ENCODE assay signal across 7 cellular contexts in genomic region chr9:91948423-91949292, GRCh38. TPM values are rescaled to one million over a fixed set of nuclear protein-coding genes. Genes with fewer than 3 reads are reported as not detected.
DNase-seq lines count a peak whose midpoint lies in the region; ATAC-seq, FAIRE-seq and TF ChIP-seq lines count a peak whose summit lies in the region.

No MANE protein-coding gene starts in this region.

- no peaks in the 10 kb centered on the region for H3K9me2 ChIP-seq in GM23338 (ENCODE audit: insufficient read depth)

- peaks cover 44% of the 10 kb centered on the region for H3K79me2 ChIP-seq in GM23338 (replicated peaks; ENCODE audit: insufficient read depth)

- H3K36me3 ChIP-seq in GM23338 (ENCODE audit: insufficient read depth): no peaks in the 10 kb centered on the region
- no peaks in the 10 kb centered on the region for H3K36me3 ChIP-seq in subcutaneous abdominal adipose tissue (ENCODE audit: control insufficient read depth in 5 of 5, insufficient read depth in 5 of 5, low read length in 5 of 5)

- peaks cover 39% of the 10 kb centered on the region for H3K27me3 Mint-ChIP-seq in GM23338 (ENCODE audit: insufficient read depth, low read depth, poor library complexity)

- peaks cover 4 to 7% (median 7%) of the 10 kb centered on the region in 5 donors for H3K9me3 ChIP-seq in subcutaneous abdominal adipose tissue (ENCODE audit: control insufficient read depth in 5 of 5, low read length in 5 of 5)

- no peak for TF ChIP-seq POLR2A in GM12892 (IDR thresholded peaks at IDR 0.05; ENCODE audit: low read depth, low read length)

- DNase-seq in GM23338 (ENCODE audit: low spot score): peak; percentile 88
- DNase-seq in NCI-H748 treated with DMSO at 0.1 percent for 48 hours (lab: John Stamatoyannopoulos, UW): peak; percentile 28
- peak in 1 of 2 donors; percentile 72 for DNase-seq in cardiac fibroblast (ENCODE audit: low read depth in 2 of 2)
- peak; percentile 61 to 62 for DNase-seq in left colon
- no peak for DNase-seq in GM12892 (ENCODE audit: insufficient read length)

- H3K4me2 ChIP-seq in GM23338: peak overlapping the region; percentile 97

- peak overlapping the region; percentile 94 for H3K4me3 ChIP-seq in GM23338
- H3K4me3 ChIP-seq in cardiac fibroblast (replicated peaks in 1 of 2; ENCODE audit: low read depth in 2 of 2, low read length in 2 of 2): peak overlapping the region; percentile 10 to 87
- H3K4me3 ChIP-seq in subcutaneous abdominal adipose tissue (ENCODE audit: low read depth in 1 of 5, low read length in 5 of 5): peak overlapping the region in 4 of 5 donors; percentile 14 to 58 (median 34)

- H3K9me3 Mint-ChIP-seq in GM23338: no peaks in the 10 kb centered on the region; the same call in 2 of the 3 replicates

- no peak overlapping the region for H3K9ac ChIP-seq in subcutaneous abdominal adipose tissue (ENCODE audit: low read length in 5 of 5)

- H3K4me3 Mint-ChIP-seq in GM23338: peak overlapping the region; percentile 85

- peaks cover 57% of the 10 kb centered on the region for H3K27me3 ChIP-seq in GM23338 (ENCODE audit: insufficient read depth)
- peaks cover 14 to 39% (median 19%) of the 10 kb centered on the region in 5 donors for H3K27me3 ChIP-seq in subcutaneous abdominal adipose tissue (ENCODE audit: control insufficient read depth in 5 of 5, insufficient read depth in 4 of 5, low read length in 5 of 5)

- no peaks in the 10 kb centered on the region for H3F3A ChIP-seq in GM23338 (replicated peaks; ENCODE audit: low read depth)

- no peak overlapping the region for H3K27ac ChIP-seq in GM23338 (ENCODE audit: low read depth)
- no peak overlapping the region for H3K27ac ChIP-seq in subcutaneous abdominal adipose tissue (ENCODE audit: low read depth, low read length)

- peak overlapping the region; percentile 90 for H2AFZ ChIP-seq in GM23338

- H3K4me1 Mint-ChIP-seq in GM23338: peaks cover 36% of the 10 kb centered on the region

- no peak for FAIRE-seq in GM12892 (lab: Jason Lieb, UNC)

- TF ChIP-seq CTCF in GM23338 (conservative IDR thresholded peaks at IDR 0.05; ENCODE audit: low read depth in 2 of 2) (0 out of 4 replicates have a peak, but pooled peaks of 1 of the 2 experiments have one; percentile 12), cardiac fibroblast (IDR thresholded peaks at IDR 0.05; ENCODE audit: low read depth, low read length) (no peak)

- H3K4me1 ChIP-seq in GM23338 (ENCODE audit: insufficient read depth) (peaks cover 41% of the 10 kb centered on the region), subcutaneous abdominal adipose tissue (ENCODE audit: control insufficient read depth in 5 of 5, insufficient read depth in 5 of 5, low read length in 5 of 5) (peaks cover 0 to 34% (median 28%) of the 10 kb centered on the region in 5 donors)

- intact Hi-C loops in left colon (cut with DNase I, micrococcal nuclease): loop anchor here in 1 of 2 donors (10.0 kb wide), 1 partner anchor 174 kb away; no protein-coding TSS in a partner anchor

- 0 out of 2 replicates have a peak, but pooled peaks cover 8% of the 10 kb centered on the region for H4K20me1 ChIP-seq in GM23338 (replicated peaks; ENCODE audit: insufficient read depth)

- peak; percentile 74 for ATAC-seq in GM23338
- ATAC-seq in left colon: peak; percentile 70
- no peak for ATAC-seq in HG03025 (IDR thresholded peaks at IDR 0.05; ENCODE audit: low FRiP score, unreplicated experiment)

- H3K36me3 Mint-ChIP-seq in GM23338 (ENCODE audit: low read depth): no peaks in the 10 kb centered on the region

- no peak overlapping the region for H3K27ac Mint-ChIP-seq in GM23338

TF ChIP-seq in GM23338, 12 proteins besides CTCF, POLR2A, EP300 and RAD21:
- TF ChIP-seq STAT1 (IDR thresholded peaks at IDR 0.05; ENCODE audit: unreplicated experiment): no peak
- 0 out of 2 replicates have a peak, but pooled peaks have one; percentile 11 for TF ChIP-seq CREB1 (CRISPR knock-in tag; IDR thresholded peaks at IDR 0.05; ENCODE audit: low read depth)
- TF ChIP-seq POLR2AphosphoS5 (IDR thresholded peaks at IDR 0.05; ENCODE audit: low read depth): peak; percentile 39; the same call in 1 of the 2 replicates

RNA-seq across cellular contexts. Expression of gene ROR2, which starts 1.4 kb away (rescaled TPM):
- 15.5 and 18.8 TPM in 2 replicates for total RNA-seq in GM23338 (2014; rRNA removed; shearing (Covaris generic))
- polyA plus RNA-seq in GM23338 (2016; fragmentation: Nextera tagmentation; extraction: Ambion mirVana): 6.0 and 8.1 TPM in 2 replicates
- 1 to 10 TPM; 6.2 to 8.3 TPM for total RNA-seq in left colon
- polyA plus RNA-seq in GM12892 (2012; ENCODE audit: missing spikeins): not detected

Comparison
In these comparisons a context has a peak if more than half of its experiments do, and no peak if none do; other contexts are left out.
1. H3K4me3 ChIP-seq: peak in every context shown above with its lines; median percentile 94 in GM23338; 48 in cardiac fibroblast; 34 in subcutaneous abdominal adipose tissue.